ENCODE assay signal across 17 cellular contexts in the genomic region with DNA sequence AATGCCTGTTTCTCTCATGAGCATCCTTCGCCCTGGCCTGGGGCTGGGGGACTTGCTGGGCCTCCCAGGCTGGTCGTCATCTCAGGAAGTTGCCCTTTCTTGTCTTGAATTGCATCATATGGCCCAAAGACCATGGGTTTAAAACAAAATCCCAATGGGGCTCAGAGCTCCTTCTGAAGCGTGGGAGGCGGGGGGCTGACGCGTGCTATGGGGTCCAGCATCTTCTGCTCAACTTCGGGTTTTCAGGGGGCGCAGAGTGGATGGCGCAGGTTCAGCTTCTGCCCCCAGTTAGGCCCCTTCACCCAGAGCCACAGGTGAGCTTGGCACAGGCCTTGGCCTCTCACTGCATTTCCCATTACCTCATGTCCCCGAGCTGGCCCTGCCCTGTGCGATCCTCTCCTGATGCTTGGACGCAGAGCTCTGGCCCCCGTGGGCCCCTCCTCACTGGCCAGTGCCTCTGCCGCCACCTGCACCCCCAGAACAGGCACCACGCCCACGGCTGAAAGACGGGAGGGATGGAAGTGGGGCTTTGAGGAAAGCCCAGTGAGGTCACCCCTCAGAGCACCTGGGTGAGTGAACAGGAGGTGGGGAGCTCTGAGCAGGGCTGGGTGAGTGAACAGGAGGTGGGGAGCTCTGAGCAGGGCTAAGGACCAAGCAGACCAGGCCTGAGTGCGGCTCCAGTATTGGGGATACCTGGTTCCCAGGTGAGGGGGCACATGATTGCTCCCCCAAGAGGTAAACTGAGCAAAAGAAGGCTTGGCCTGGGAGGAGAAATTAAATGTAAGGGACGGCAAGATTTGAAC. TPM values are rescaled to one million over a fixed set of nuclear protein-coding genes. Genes with fewer than 3 reads are reported as not detected.
"Had no signal": no experiment of that assay in that cellular context is flagged by ENCODE, and none has a peak within 500 bp of the region (broad histone marks: within the 10 kb centered on the region; RNA-seq: fewer than 3 reads in every experiment).

No MANE protein-coding gene starts in this region.

- H3K9me3 Mint-ChIP-seq: activated CD4-positive, alpha-beta T cell treated with anti-CD3 and anti-CD28 coated beads, Interleukin-2, amount 10 ng/mL, durations not matched to agents 7 days and 5 days; activated naive CD4-positive, alpha-beta T cell treated with anti-CD3 and anti-CD28 coated beads, Interleukin-2, amount 50 U/mL, for 24 hours had no signal

- H3K4me1 ChIP-seq: prostate gland had no signal

- FAIRE-seq: islet of Langerhans had no signal

- H3K27me3 ChIP-seq: adrenal gland had no signal

- H3K27ac Mint-ChIP-seq: activated CD4-positive, alpha-beta T cell treated with anti-CD3 and anti-CD28 coated beads, Interleukin-2, amount 10 ng/mL, durations not matched to agents 7 days and 5 days; activated naive CD4-positive, alpha-beta T cell treated with anti-CD3 and anti-CD28 coated beads, Interleukin-2, amount 50 U/mL, for 24 hours; naive thymus-derived CD8-positive, alpha-beta T cell; type B pancreatic cell had no signal

- ATAC-seq: gastroesophageal sphincter; heart right ventricle; left colon; naive thymus-derived CD8-positive, alpha-beta T cell; right cardiac atrium had no signal

- H3K27ac ChIP-seq: adrenal gland, dorsolateral prefrontal cortex, gastroesophageal sphincter, heart right ventricle, prostate gland, skin epidermis had no signal

- H3K36me3 ChIP-seq: adrenal gland, gastroesophageal sphincter, heart right ventricle, prostate gland had no signal

- DNase-seq: activated CD4-positive, alpha-beta T cell treated with anti-CD3 and anti-CD28 coated beads, Interleukin-2, amount 10 ng/mL, durations not matched to agents 7 days and 5 days; activated CD4-positive, CD25-positive, alpha-beta regulatory T cell; heart right ventricle; left colon; mammary epithelial cell; naive thymus-derived CD8-positive, alpha-beta T cell; stimulated activated CD4-positive, alpha-beta T cell treated with anti-CD3 and anti-CD28 coated beads, Interleukin-4, amount 100 ng/mL, for 24 hours; stimulated activated naive CD4-positive, alpha-beta T cell had no signal

- H3K4me3 ChIP-seq: adrenal gland, dorsolateral prefrontal cortex, gastroesophageal sphincter, heart right ventricle, prostate gland, skin epidermis had no signal

- H3K9me3 ChIP-seq: adrenal gland, gastroesophageal sphincter, prostate gland had no signal

- H3K4me3 Mint-ChIP-seq: activated CD4-positive, alpha-beta T cell treated with anti-CD3 and anti-CD28 coated beads, Interleukin-2, amount 10 ng/mL, durations not matched to agents 7 days and 5 days; activated naive CD4-positive, alpha-beta T cell treated with anti-CD3 and anti-CD28 coated beads, Interleukin-2, amount 50 U/mL, for 24 hours; naive thymus-derived CD8-positive, alpha-beta T cell; type B pancreatic cell had no signal

- H3K4me1 Mint-ChIP-seq: activated naive CD4-positive, alpha-beta T cell treated with anti-CD3 and anti-CD28 coated beads, Interleukin-2, amount 50 U/mL, for 24 hours had no signal

RNA-seq across cellular contexts. Expression of gene NKD2, which starts 59.9 kb away (rescaled TPM):
- total RNA-seq: naive thymus-derived CD8-positive, alpha-beta T cell had no signal
